ENCODE assay signal across 7 cellular contexts in genomic region chr2:90087790-90088189, GRCh38.
A peak's percentile ranks its signal among the peaks of the same experiment; 100 is the strongest.
DNase-seq lines count a peak whose midpoint lies in the region; FAIRE-seq and TF ChIP-seq lines count a peak whose summit lies in the region.
"Not testable (repeated sequence)": the region's sequence is repeated elsewhere in the genome, so short reads cannot be mapped to it uniquely, and the experiment has no call there.

No MANE protein-coding gene starts in this region.

- not testable (repeated sequence) for H3K4me1 Mint-ChIP-seq in Calu3 (ENCODE audit: low read depth, unreplicated experiment); HFFc6 (ENCODE audit: low read depth); glutamatergic neuron (ENCODE audit: low read depth, unreplicated experiment)

- H3K4me3 Mint-ChIP-seq in Calu3 (ENCODE audit: low read depth, unreplicated experiment); HFFc6; glutamatergic neuron (ENCODE audit: unreplicated experiment): not testable (repeated sequence)

- not testable (repeated sequence) for H3K4me3 ChIP-seq in neural cell (ENCODE audit: low read length)

- not testable (repeated sequence) for H3K9me3 Mint-ChIP-seq in Calu3 (ENCODE audit: low read depth, unreplicated experiment); HFFc6; glutamatergic neuron (ENCODE audit: unreplicated experiment)

- H3K36me3 Mint-ChIP-seq in Calu3 (ENCODE audit: insufficient read depth, unreplicated experiment); HFFc6 (ENCODE audit: low read depth); glutamatergic neuron (ENCODE audit: unreplicated experiment): not testable (repeated sequence)

- FAIRE-seq in TTC549 (lab: Jason Lieb, UNC) = peak; percentile 81

- H3K27me3 ChIP-seq in neural cell (ENCODE audit: insufficient read depth, low read depth, low read length) = not testable (repeated sequence)

- not testable (repeated sequence) for BruUV-seq in Calu3 (replicated peaks; lab: Mats Ljungman, UMichigan)

- H3K9ac ChIP-seq in neural cell (ENCODE audit: low read length) = not testable (repeated sequence)

- not testable (repeated sequence) for TF ChIP-seq EP300 in neural cell (conservative IDR thresholded peaks at IDR 0.05; ENCODE audit: poor library complexity, severe bottlenecking)

- H3K27ac Mint-ChIP-seq in Calu3 (ENCODE audit: unreplicated experiment); HFFc6; glutamatergic neuron (ENCODE audit: unreplicated experiment): not testable (repeated sequence)

- not testable (repeated sequence) for H3K9me2 ChIP-seq in neural cell (ENCODE audit: insufficient read depth, low read length)

- TF ChIP-seq CTCF in Calu3 (IDR thresholded peaks at IDR 0.05; ENCODE audit: unreplicated experiment) = not testable (repeated sequence)
- TF ChIP-seq CTCF in GM12874 (IDR thresholded peaks at IDR 0.05; ENCODE audit: insufficient read depth, low read depth, low read length) (peak; percentile 20; the same call in 1 of the 2 replicates), HFFc6 (IDR thresholded peaks at IDR 0.05) (peak; percentile 23; the same call in 1 of the 2 replicates), glutamatergic neuron (IDR thresholded peaks at IDR 0.05; ENCODE audit: partially characterized antibody, unreplicated experiment) (peak; percentile 29), neural cell (IDR thresholded peaks at IDR 0.05; ENCODE audit: poor library complexity, severe bottlenecking) (peak; percentile 23)

- not testable (repeated sequence) for H3K27me3 Mint-ChIP-seq in Calu3 (ENCODE audit: unreplicated experiment); HFFc6 (ENCODE audit: insufficient read depth); glutamatergic neuron (ENCODE audit: unreplicated experiment)

- not testable (repeated sequence) for H3K27ac ChIP-seq in neural cell (ENCODE audit: low read length)

- H3F3A ChIP-seq in neural cell (ENCODE audit: insufficient read depth, low read length, poor library complexity, severe bottlenecking) = not testable (repeated sequence)

- DNase-seq in Calu3 (peak; percentile 5), NAMALWA (ENCODE audit: low spot score) (peak; percentile 52), glutamatergic neuron (peak; percentile 45)
- not testable (repeated sequence) for DNase-seq in HFFc6

- not testable (repeated sequence) for H3K9me3 ChIP-seq in neural cell (ENCODE audit: low read length)

- not testable (repeated sequence) for H3K4me2 ChIP-seq in neural cell (ENCODE audit: low read length)

- not testable (repeated sequence) for H3K79me2 ChIP-seq in neural cell (replicated peaks; ENCODE audit: insufficient read depth, low read length)

- not testable (repeated sequence) for H2AFZ ChIP-seq in neural cell (ENCODE audit: low read depth, low read length)

- H3K36me3 ChIP-seq in neural cell (ENCODE audit: insufficient read depth, low read length) = not testable (repeated sequence)

- not testable (repeated sequence) for H4K20me1 ChIP-seq in neural cell (ENCODE audit: insufficient read depth)

- TF ChIP-seq RAD21 in neural cell (conservative IDR thresholded peaks at IDR 0.05) = not testable (repeated sequence)

- intact Hi-C loops in Calu3 (cut with micrococcal nuclease; ENCODE audit: unreplicated experiment) = not testable (repeated sequence)

- CTCF ChIA-PET in Calu3 (lab: Charles Lee) = not testable (repeated sequence)
